Comparison of ENCODE assay signal across 8 cellular contexts in genomic region chr20:32521780-32522524, GRCh38.
DNase-seq lines count a peak whose midpoint lies in the region; ATAC-seq and TF ChIP-seq lines count a peak whose summit lies in the region.

No MANE protein-coding gene starts in this region.

- H3K4me2 ChIP-seq in KMS-11 (peak overlapping the region; percentile 30; the same call in 1 of the 2 replicates), trophoblast cell (ENCODE audit: low read length) (no peak overlapping the region)

- H3K9me3 Mint-ChIP-seq in activated naive CD4-positive, alpha-beta T cell treated with anti-CD3 and anti-CD28 coated beads, Interleukin-2, amount 10 ng/mL, durations not matched to agents 7 days and 5 days: no peaks in the 10 kb centered on the region

- DNase-seq in ELR (ENCODE audit: low read depth) (peak; percentile 77), SHP77 treated with DMSO at 0.1 percent for 48 hours (lab: John Stamatoyannopoulos, UW) (peak; percentile 6), globus pallidus (ENCODE audit: low spot score) (peak; percentile 65), trophoblast cell (peak; percentile 63 to 81)
- peak; percentile 78 for DNase-seq in activated naive CD4-positive, alpha-beta T cell treated with anti-CD3 and anti-CD28 coated beads, Interleukin-2, amount 10 ng/mL, durations not matched to agents 7 days and 5 days

- no peaks in the 10 kb centered on the region for H3K79me2 ChIP-seq in KMS-11 (ENCODE audit: insufficient read depth, low read depth)
- H3K79me2 ChIP-seq in trophoblast cell (ENCODE audit: control insufficient read depth, insufficient read depth, low read length, poor library complexity): peaks cover 4% of the 10 kb centered on the region

- H3K18ac ChIP-seq in trophoblast cell (ENCODE audit: low read length): no peak overlapping the region

- H3K27me3 ChIP-seq in KMS-11 (ENCODE audit: insufficient read depth, low read depth) (no peaks in the 10 kb centered on the region), trophoblast cell (ENCODE audit: insufficient read depth, low read length) (no peaks in the 10 kb centered on the region)

- no peak for ATAC-seq in HG03378 (IDR thresholded peaks at IDR 0.05; ENCODE audit: unreplicated experiment)
- no peak for ATAC-seq in GM18520 (IDR thresholded peaks at IDR 0.05; ENCODE audit: unreplicated experiment)

- H3K4me1 ChIP-seq in KMS-11 (ENCODE audit: low read depth, poor library complexity, severe bottlenecking) (peaks cover 61% of the 10 kb centered on the region), trophoblast cell (ENCODE audit: control insufficient read depth in 1 of 2, insufficient read depth in 2 of 2, low read length in 2 of 2) (peaks cover 24 to 34% of the 10 kb centered on the region in 2 experiments)

- H3K27me3 Mint-ChIP-seq in activated naive CD4-positive, alpha-beta T cell treated with anti-CD3 and anti-CD28 coated beads, Interleukin-2, amount 10 ng/mL, durations not matched to agents 7 days and 5 days: no peaks in the 10 kb centered on the region

- H3K36me3 ChIP-seq in KMS-11 (ENCODE audit: insufficient read depth) (no peaks in the 10 kb centered on the region), trophoblast cell (ENCODE audit: control insufficient read depth in 1 of 2, insufficient read depth in 2 of 2, low read length in 2 of 2) (peaks cover 0 to 2% of the 10 kb centered on the region in 2 experiments)

- H3K9ac ChIP-seq in KMS-11 (peak overlapping the region; percentile 24; the same call in 1 of the 2 replicates), trophoblast cell (ENCODE audit: low read length) (no peak overlapping the region)

- peaks cover 46% of the 10 kb centered on the region for H3K36me3 Mint-ChIP-seq in activated naive CD4-positive, alpha-beta T cell treated with anti-CD3 and anti-CD28 coated beads, Interleukin-2, amount 10 ng/mL, durations not matched to agents 7 days and 5 days

- no peak overlapping the region; the same call in 1 of the 2 replicates for H3K27ac ChIP-seq in KMS-11
- H3K27ac ChIP-seq in trophoblast cell (ENCODE audit: low read depth, low read length): no peak overlapping the region

- peaks cover 60% of the 10 kb centered on the region for H3K4me1 Mint-ChIP-seq in activated naive CD4-positive, alpha-beta T cell treated with anti-CD3 and anti-CD28 coated beads, Interleukin-2, amount 10 ng/mL, durations not matched to agents 7 days and 5 days

- WGBS in trophoblast cell (ENCODE audit: extremely low coverage, insufficient coverage, insufficient read length): no CpG with 5 or more reads among the region's 15 CpGs

- no peak overlapping the region for H4K12ac ChIP-seq in trophoblast cell (ENCODE audit: low read depth, low read length)

- peaks cover 13% of the 10 kb centered on the region for H3K79me1 ChIP-seq in trophoblast cell (ENCODE audit: low read length)

- no peak overlapping the region for H2BK12ac ChIP-seq in trophoblast cell (ENCODE audit: low read length)

- H2BK5ac ChIP-seq in trophoblast cell (ENCODE audit: low read depth, low read length, poor library complexity): no peak overlapping the region

- CTCF ChIA-PET in activated naive CD4-positive, alpha-beta T cell treated with anti-CD3 and anti-CD28 coated beads, Interleukin-2, amount 10 ng/mL, durations not matched to agents 7 days and 5 days (lab: Charles Lee): interaction anchor here (0.7 to 12.5 kb wide), 29 partner anchors 8 to 289 kb away, joined by 3 to 283 read pairs (median 4); partner anchors contain the start of gene C20orf203

- H2AK5ac ChIP-seq in trophoblast cell (ENCODE audit: low read length): no peak overlapping the region

- no peak overlapping the region for H3K23ac ChIP-seq in trophoblast cell (ENCODE audit: low read length)

- no peak overlapping the region for H3K14ac ChIP-seq in trophoblast cell (ENCODE audit: low read length)

- H4K8ac ChIP-seq in trophoblast cell (ENCODE audit: low read depth, low read length): no peak overlapping the region

- no peak overlapping the region for H3K4me3 ChIP-seq in KMS-11 (IDR thresholded peaks at IDR 0.05; ENCODE audit: insufficient read depth, low read depth, low read length)
- no peak overlapping the region for H3K4me3 ChIP-seq in trophoblast cell (ENCODE audit: low read depth, low read length)

- H2AFZ ChIP-seq in KMS-11 (ENCODE audit: low read depth): peak overlapping the region; percentile 32; the same call in 1 of the 2 replicates
- H2AFZ ChIP-seq in trophoblast cell (ENCODE audit: insufficient read depth, low read length, poor library complexity): no peak overlapping the region

- H3K4me3 Mint-ChIP-seq in activated naive CD4-positive, alpha-beta T cell treated with anti-CD3 and anti-CD28 coated beads, Interleukin-2, amount 10 ng/mL, durations not matched to agents 7 days and 5 days: no peak overlapping the region

- peaks cover 5% of the 10 kb centered on the region for H3K9me3 ChIP-seq in trophoblast cell (ENCODE audit: insufficient read depth, low read depth, low read length)

- H4K20me1 ChIP-seq in KMS-11 (ENCODE audit: insufficient read depth): no peaks in the 10 kb centered on the region

- H4K91ac ChIP-seq in trophoblast cell (ENCODE audit: low read depth, low read length): peak overlapping the region; percentile 12

- H3K4ac ChIP-seq in trophoblast cell (ENCODE audit: low read depth, low read length): no peak overlapping the region

- TF ChIP-seq CTCF in KMS-11 (conservative IDR thresholded peaks at IDR 0.05; ENCODE audit: low read depth, low read length): peak; percentile 95

- H3K27ac Mint-ChIP-seq in activated naive CD4-positive, alpha-beta T cell treated with anti-CD3 and anti-CD28 coated beads, Interleukin-2, amount 10 ng/mL, durations not matched to agents 7 days and 5 days: peak overlapping the region; percentile 73

- H2BK120ac ChIP-seq in trophoblast cell (ENCODE audit: insufficient read depth, low read length, poor library complexity): no peak overlapping the region

Comparison
In these comparisons a context has a peak if more than half of its experiments do, and no peak if none do; other contexts are left out.
1. DNase-seq: peak in every context shown above with its lines; median percentile 78 in activated naive CD4-positive, alpha-beta T cell treated with anti-CD3 and anti-CD28 coated beads, Interleukin-2, amount 10 ng/mL, durations not matched to agents 7 days and 5 days; 77 in ELR; 72 in trophoblast cell; 65 in globus pallidus; 6 in SHP77 treated with DMSO at 0.1 percent for 48 hours.